22 cellular contexts compared by ENCODE assay signal in the genomic region with DNA sequence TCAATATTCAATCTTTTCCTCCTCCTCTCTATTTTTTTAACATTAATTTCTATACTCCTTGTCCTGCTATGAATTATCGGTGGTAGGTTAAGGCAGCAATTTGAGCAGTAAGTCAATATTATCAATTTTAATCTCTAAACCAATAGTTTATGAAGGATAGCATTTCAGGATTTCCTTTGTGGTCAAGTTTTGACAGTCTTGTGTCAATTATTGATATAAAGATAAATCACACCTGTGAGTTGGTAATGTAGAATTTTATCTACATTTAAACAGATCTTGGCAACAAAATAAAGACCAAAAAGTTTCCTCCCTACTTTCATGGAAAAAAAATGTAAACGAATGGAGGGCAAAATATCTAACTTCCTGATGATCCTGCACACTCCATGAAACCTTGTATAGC.
"Had no signal": no experiment of that assay in that cellular context is flagged by ENCODE, and none has a peak within 500 bp of the region (broad histone marks: within the 10 kb centered on the region; RNA-seq: fewer than 3 reads in every experiment).

No MANE protein-coding gene starts in this region.

- H3K27me3 Mint-ChIP-seq: dendritic cell treated with granulocyte-macrophage colony-stimulating factor and Interleukin-4, amounts not matched to agents 40 ng/mL and 50 ng/mL, for 4 days; progenitor cell of endocrine pancreas had no signal

- H3K9me3 Mint-ChIP-seq: dendritic cell treated with granulocyte-macrophage colony-stimulating factor and Interleukin-4, amounts not matched to agents 40 ng/mL and 50 ng/mL, for 4 days; naive thymus-derived CD8-positive, alpha-beta T cell; neural crest cell; stimulated activated naive CD8-positive, alpha-beta T cell treated with anti-CD3 and anti-CD28 coated beads, Interleukin-15, amount 100 ng/mL, for 72 hours had no signal

- H3K36me3 ChIP-seq: colonic mucosa, lower lobe of right lung, neutrophil, pancreas, right lobe of liver, suprapubic skin, transverse colon, upper lobe of right lung, uterus had no signal

- H3K4me3 ChIP-seq: colonic mucosa, lower lobe of right lung, pancreas, right lobe of liver, suprapubic skin, transverse colon, upper lobe of right lung, uterus had no signal

- ATAC-seq: left ventricle myocardium superior; lower lobe of right lung; naive thymus-derived CD8-positive, alpha-beta T cell; pancreas; right lobe of liver; stimulated activated naive CD8-positive, alpha-beta T cell treated with anti-CD3 and anti-CD28 coated beads, Interleukin-15, amount 100 ng/mL, for 72 hours; upper lobe of right lung had no signal

- H3K4me1 ChIP-seq: colonic mucosa, lower lobe of right lung, uterus had no signal

- H3K27ac Mint-ChIP-seq: dendritic cell treated with granulocyte-macrophage colony-stimulating factor and Interleukin-4, amounts not matched to agents 40 ng/mL and 50 ng/mL, for 4 days; progenitor cell of endocrine pancreas; stimulated activated naive CD8-positive, alpha-beta T cell treated with anti-CD3 and anti-CD28 coated beads, Interleukin-15, amount 100 ng/mL, for 72 hours had no signal

- H3K9me3 ChIP-seq: colonic mucosa, lower lobe of right lung, neutrophil, pancreas, right lobe of liver, suprapubic skin, transverse colon, upper lobe of right lung, uterus had no signal

- H3K27ac ChIP-seq: colonic mucosa, lower lobe of right lung, neutrophil, pancreas, right lobe of liver, suprapubic skin, transverse colon, upper lobe of right lung, uterus had no signal

- H3K4me3 Mint-ChIP-seq: dendritic cell treated with granulocyte-macrophage colony-stimulating factor and Interleukin-4, amounts not matched to agents 40 ng/mL and 50 ng/mL, for 4 days; neural crest cell; stimulated activated naive CD8-positive, alpha-beta T cell treated with anti-CD3 and anti-CD28 coated beads, Interleukin-15, amount 100 ng/mL, for 72 hours had no signal

- H3K36me3 Mint-ChIP-seq: naive thymus-derived CD8-positive, alpha-beta T cell had no signal

- FAIRE-seq: frontal cortex, keratinocyte, pancreas, small intestine had no signal

- DNase-seq: colonic mucosa; hypothalamus; left ventricle myocardium superior; lower lobe of right lung; naive thymus-derived CD8-positive, alpha-beta T cell; pancreas; right lobe of liver; small intestine; stimulated activated CD4-positive, alpha-beta T cell treated with anti-CD3 and anti-CD28 coated beads, Interleukin-15, amount 100 ng/mL, for 24 hours; stimulated activated CD4-positive, alpha-beta T cell treated with anti-CD3 and anti-CD28 coated beads, Interleukin-2, amount 100 ng/mL, for 48 hours; stimulated activated naive CD4-positive, alpha-beta T cell; stimulated activated naive CD8-positive, alpha-beta T cell treated with anti-CD3 and anti-CD28 coated beads, Interleukin-15, amount 100 ng/mL, for 72 hours; transverse colon; upper lobe of right lung; uterus had no signal

- H3K27me3 ChIP-seq: colonic mucosa, neutrophil, pancreas, right lobe of liver, suprapubic skin, transverse colon, upper lobe of right lung, uterus had no signal
